ENCODE assay signal across 8 cellular contexts in genomic region chr3:121545564-121546455, GRCh38. TPM values are rescaled to one million over a fixed set of nuclear protein-coding genes. Genes with fewer than 3 reads are reported as not detected.
A peak's percentile ranks its signal among the peaks of the same experiment; 100 is the strongest.
DNase-seq lines count a peak whose midpoint lies in the region; ATAC-seq, FAIRE-seq and TF ChIP-seq lines count a peak whose summit lies in the region.

POLQ (minus strand) TSS chr3:121545988; CDS start chr3:121545877, 111 bp downstream.

- WGBS in adrenal gland, 4 donors: 0 to 1% (median 0%) methylated on average over 14 to 42 of the region's 42 CpGs
- WGBS in heart right ventricle, 2 donors: 0% methylated on average over 42 of the region's 42 CpGs

- DNase-seq in GM12891 (ENCODE audit: insufficient read length, low spot score) (peak; percentile 71), NCI-H1436 treated with DMSO at 0.1 percent for 48 hours (lab: John Stamatoyannopoulos, UW) (peak; percentile 86), T-cell (peak; percentile 65 to 91 (median 86)), adrenal gland (peak; percentile 89 to 95 (median 93)), heart right ventricle (peak; percentile 82 to 93), posterior cingulate gyrus (peak; percentile 89 to 99 (median 94)), upper lobe of right lung (peak; percentile 92)

- H3K27ac Mint-ChIP-seq in T-cell: peak within 1 kb of the TSS; percentile 91 to 93

- H3K9me3 Mint-ChIP-seq in T-cell: no peaks in the 10 kb centered on the region

- H3K4me3 Mint-ChIP-seq in T-cell: peak within 1 kb of the TSS; percentile 88 to 93 (median 89)

- POLR2A ChIA-PET in T-cell (lab: Charles Lee): interaction anchor here in 1 of 2 donors (0.6 kb wide), 1 partner anchor 1632 kb away, joined by 3 read pairs; no protein-coding TSS in a partner anchor

- peaks cover 10 to 21% (median 10%) of the 10 kb centered on the region in 3 donors for H3K4me1 Mint-ChIP-seq in T-cell

- H3K27me3 ChIP-seq in adrenal gland (no peaks in the 10 kb centered on the region), heart right ventricle (no peaks in the 10 kb centered on the region), upper lobe of right lung (no peaks in the 10 kb centered on the region)

- CTCF ChIA-PET in T-cell (lab: Charles Lee): interaction anchor here (0.6 to 2.0 kb wide), 18 partner anchors 24 to 1989 kb away, joined by 3 to 15 read pairs (median 4); partner anchors contain the start of genes FAM162A (in 1 of the 2), HCLS1 (in 1 of the 2) and SEMA5B (in 1 of the 2)

- no peaks in the 10 kb centered on the region for H3K27me3 Mint-ChIP-seq in T-cell

- no peak for TF ChIP-seq CTCF in adrenal gland (IDR thresholded peaks at IDR 0.05)
- TF ChIP-seq CTCF in heart right ventricle (IDR thresholded peaks at IDR 0.05): no peak
- no peak for TF ChIP-seq CTCF in upper lobe of right lung (IDR thresholded peaks at IDR 0.05)

- H3K27ac ChIP-seq in adrenal gland: peak within 1 kb of the TSS; percentile 34 to 85 (median 72)
- peak within 1 kb of the TSS in 9 of 10 donors; percentile 17 to 86 (median 74) for H3K27ac ChIP-seq in heart right ventricle
- H3K27ac ChIP-seq in upper lobe of right lung: peak within 1 kb of the TSS; percentile 81

- H3K4me1 ChIP-seq in adrenal gland (replicated peaks in 1 of 2) (peaks cover 5 to 13% of the 10 kb centered on the region in 2 donors), heart right ventricle (peaks cover 0 to 18% (median 7%) of the 10 kb centered on the region in 9 donors), upper lobe of right lung (peaks cover 6% of the 10 kb centered on the region)

- no peaks in the 10 kb centered on the region for H3K36me3 Mint-ChIP-seq in T-cell

- peak within 1 kb of the TSS in 3 of 4 donors; percentile 29 to 62 (median 38) for H3K4me3 ChIP-seq in adrenal gland
- H3K4me3 ChIP-seq in heart right ventricle: peak within 1 kb of the TSS; percentile 36 to 75 (median 64)
- H3K4me3 ChIP-seq in upper lobe of right lung: peak within 1 kb of the TSS; percentile 65

- no peaks in the 10 kb centered on the region for H3K9me3 ChIP-seq in adrenal gland (replicated peaks in 1 of 3)
- H3K9me3 ChIP-seq in heart right ventricle: no peaks in the 10 kb centered on the region
- H3K9me3 ChIP-seq in upper lobe of right lung: no peaks in the 10 kb centered on the region

- H3K36me3 ChIP-seq in adrenal gland (replicated peaks in 1 of 2): no peaks in the 10 kb centered on the region
- H3K36me3 ChIP-seq in heart right ventricle: peaks cover 0 to 6% (median 0%) of the 10 kb centered on the region in 9 donors
- H3K36me3 ChIP-seq in upper lobe of right lung: no peaks in the 10 kb centered on the region

- intact Hi-C loops in adrenal gland (cut with DNase I) (no loop called here), heart right ventricle (cut with DNase I) (loop anchor here in 8 of 10 donors (1.0 to 10.0 kb wide), 17 partner anchors 101 to 1479 kb away; partner anchors contain the start of genes FAM162A (in 1 of the 8), GOLGB1 (in 1 of the 8), HSPBAP1 (in 1 of the 8) and MIX23 (in 1 of the 8)), posterior cingulate gyrus (cut with DNase I) (loop anchor here (2.0 to 5.0 kb wide), 4 partner anchors 201 to 1133 kb away; partner anchors contain the start of genes FAM162A and GOLGB1), upper lobe of right lung (cut with DNase I) (no loop called here)

- TF ChIP-seq POLR2A in GM12891 (IDR thresholded peaks at IDR 0.05; ENCODE audit: low read depth, low read length): peak; percentile 75; the same call in 1 of the 2 replicates
- peak in 1 of 2 donors; percentile 59 for TF ChIP-seq POLR2A in adrenal gland (IDR thresholded peaks at IDR 0.05)

- peak; percentile 71 for ATAC-seq in HG02840 (IDR thresholded peaks at IDR 0.05; ENCODE audit: low FRiP score, unreplicated experiment)
- peak; percentile 98 to 99 (median 99) for ATAC-seq in T-cell (replicated peaks in 1 of 4)
- peak; percentile 97 to 100 (median 99) for ATAC-seq in heart right ventricle
- peak; percentile 100 for ATAC-seq in upper lobe of right lung

- peak; percentile 89 for FAIRE-seq in GM12891 (lab: Jason Lieb, UNC)

TF ChIP-seq in GM12891, 5 proteins besides CTCF, POLR2A, EP300 and RAD21:
- TF ChIP-seq PAX5 (IDR thresholded peaks at IDR 0.05; ENCODE audit: insufficient read depth, low read length, severe bottlenecking) (no peak), SPI1 (IDR thresholded peaks at IDR 0.05; ENCODE audit: low read depth, low read length) (0 out of 2 replicates have a peak, but pooled peaks have one; percentile 19), POLR2AphosphoS5 (IDR thresholded peaks at IDR 0.05; ENCODE audit: low read depth, low read length) (peak; percentile 56; the same call in 1 of the 2 replicates)
TF ChIP-seq in GM12891: peak in this region for 2.

RNA-seq across cellular contexts. Expression of gene POLQ, which starts in this region (rescaled TPM):
- polyA plus RNA-seq in GM12891 (2012; ENCODE audit: low read depth, missing spikeins): 3.6 TPM
- 1 to 10 TPM in 1 of 5 donors, under 1 TPM in 4; 0.23 to 1.1 (median 0.47) TPM for total RNA-seq in T-cell
- total RNA-seq in adrenal gland: under 1 TPM; 0.06 to 0.81 (median 0.38) TPM
- polyA plus RNA-seq in adrenal gland: under 1 TPM; 0.24 to 0.64 (median 0.59) TPM
- total RNA-seq in heart right ventricle: under 1 TPM; 0.25 to 0.93 (median 0.46) TPM
- under 1 TPM; 0.10 to 0.22 TPM for polyA plus RNA-seq in heart right ventricle
- 0.55 TPM for total RNA-seq in upper lobe of right lung

Comparison
In these comparisons a context has a peak if more than half of its experiments do, and no peak if none do; other contexts are left out.
1. Peak in every context shown above with its lines: DNase-seq, ATAC-seq, H3K4me3 ChIP-seq and H3K27ac ChIP-seq.
2. Peak in DNase-seq, H3K4me3 ChIP-seq and H3K27ac ChIP-seq in adrenal gland; RNA of the gene not detected or under 1 TPM.
3. Peak in DNase-seq, ATAC-seq, H3K4me3 ChIP-seq and H3K27ac ChIP-seq in heart right ventricle; RNA of the gene not detected or under 1 TPM.
4. Peak in DNase-seq, ATAC-seq, H3K4me3 ChIP-seq and H3K27ac ChIP-seq in upper lobe of right lung; RNA of the gene not detected or under 1 TPM.
5. intact Hi-C loops: an anchor here in heart right ventricle (1.0 to 10.0 kb wide) and posterior cingulate gyrus (2.0 to 5.0 kb wide); none called in adrenal gland and upper lobe of right lung.